9 cellular contexts compared by ENCODE assay signal in genomic region chr3:14460342-14461005, GRCh38. TPM values are rescaled to one million over a fixed set of nuclear protein-coding genes. Genes with fewer than 3 reads are reported as not detected.
DNase-seq lines count a peak whose midpoint lies in the region; ATAC-seq and TF ChIP-seq lines count a peak whose summit lies in the region.
"Had no signal": no experiment of that assay in that cellular context is flagged by ENCODE, and none has a peak within 500 bp of the region (broad histone marks: within the 10 kb centered on the region; RNA-seq: fewer than 3 reads in every experiment).

No MANE protein-coding gene starts in this region.

- no peak overlapping the region for H2AFZ ChIP-seq in smooth muscle cell (ENCODE audit: low read depth)

- peak overlapping the region; percentile 62 for H3K27ac Mint-ChIP-seq in activated naive CD8-positive, alpha-beta T cell

- intact Hi-C loops in head of caudate nucleus (cut with DNase I), result no loop called here

- 90% methylated on average over 9 of the region's 9 CpGs for WGBS in smooth muscle cell (ENCODE audit: low lambda C conversion rate)

- H3K9me3 Mint-ChIP-seq in activated naive CD8-positive, alpha-beta T cell (ENCODE audit: low read depth), result no peaks in the 10 kb centered on the region

- no peak overlapping the region for H3K9ac ChIP-seq in smooth muscle cell (ENCODE audit: low read depth)

- no peaks in the 10 kb centered on the region for H3F3A ChIP-seq in smooth muscle cell (ENCODE audit: low read depth)

- peaks cover 4% of the 10 kb centered on the region for H3K36me3 Mint-ChIP-seq in activated naive CD8-positive, alpha-beta T cell

- H3K27me3 ChIP-seq in smooth muscle cell (ENCODE audit: low read depth), result no peaks in the 10 kb centered on the region

- H3K9me3 ChIP-seq in smooth muscle cell (replicated peaks; ENCODE audit: low read depth), result no peaks in the 10 kb centered on the region

- DNase-seq in GM04504 (ENCODE audit: low read depth) (peak; percentile 84), head of caudate nucleus (peak; percentile 28 to 92 (median 76)), pulmonary artery endothelial cell (ENCODE audit: low read depth, low spot score) (peak; percentile 92), OCI-M2 (lab: John Stamatoyannopoulos, UW; ENCODE audit: unreplicated experiment) (no peak), GM20000 (ENCODE audit: low spot score) (no peak), smooth muscle cell (lab: John Stamatoyannopoulos, UW; ENCODE audit: unreplicated experiment) (no peak)

- H3K4me1 ChIP-seq in smooth muscle cell (ENCODE audit: low read depth), result peaks cover 8% of the 10 kb centered on the region

- no peaks in the 10 kb centered on the region for H3K27me3 Mint-ChIP-seq in activated naive CD8-positive, alpha-beta T cell

- no peak for TF ChIP-seq CTCF in GM20000 (IDR thresholded peaks at IDR 0.05; ENCODE audit: extremely low read depth, missing control alignments)
- TF ChIP-seq CTCF in smooth muscle cell (IDR thresholded peaks at IDR 0.05; ENCODE audit: borderline replicate concordance, insufficient read depth, poor library complexity, severe bottlenecking), result no peak

- no peak overlapping the region for H3K4me3 Mint-ChIP-seq in activated naive CD8-positive, alpha-beta T cell

- no peaks in the 10 kb centered on the region for H4K20me1 ChIP-seq in smooth muscle cell (ENCODE audit: low read depth)

- no peak overlapping the region for H3K4me2 ChIP-seq in smooth muscle cell

- no peak overlapping the region for H3K27ac ChIP-seq in smooth muscle cell (ENCODE audit: low read depth)
- H3K27ac ChIP-seq: SK-N-MC had no signal

- H3K4me3 ChIP-seq in smooth muscle cell, result no peak overlapping the region
- H3K4me3 ChIP-seq: SK-N-MC had no signal

- ATAC-seq in HG03196 (IDR thresholded peaks at IDR 0.05; ENCODE audit: unreplicated experiment), result no peak

- no peaks in the 10 kb centered on the region for H3K79me2 ChIP-seq in smooth muscle cell (ENCODE audit: low read depth)

- H3K36me3 ChIP-seq in smooth muscle cell (ENCODE audit: low read depth), result no peaks in the 10 kb centered on the region

- H3K4me1 Mint-ChIP-seq in activated naive CD8-positive, alpha-beta T cell (ENCODE audit: low read depth), result peaks cover 4% of the 10 kb centered on the region

RNA-seq across cellular contexts. Expression of gene SLC6A6, which starts 58.1 kb away (rescaled TPM):
- total RNA-seq in pulmonary artery endothelial cell, result 22.3 and 28.8 TPM in 2 replicates
- total RNA-seq in smooth muscle cell, result 11.7 and 13.9 TPM in 2 replicates
- 8.5 and 9.4 TPM in 2 replicates for polyA plus RNA-seq in smooth muscle cell

Comparison
In these comparisons a context has a peak if more than half of its experiments do, and no peak if none do; other contexts are left out.
1. DNase-seq: peak in GM04504 (single experiment), head of caudate nucleus (42 of 42) and pulmonary artery endothelial cell (single experiment); none in OCI-M2 (single experiment), GM20000 (single experiment) and smooth muscle cell (single experiment).